16 cellular contexts compared by ENCODE assay signal in genomic region chr4:147633643-147634042, GRCh38. TPM values are rescaled to one million over a fixed set of nuclear protein-coding genes. Genes with fewer than 3 reads are reported as not detected.
DNase-seq lines count a peak whose midpoint lies in the region; ATAC-seq and TF ChIP-seq lines count a peak whose summit lies in the region.
"Had no signal": no experiment of that assay in that cellular context is flagged by ENCODE, and none has a peak within 500 bp of the region (broad histone marks: within the 10 kb centered on the region; RNA-seq: fewer than 3 reads in every experiment).

No MANE protein-coding gene starts in this region.

- H2AFZ ChIP-seq in SK-N-SH (ENCODE audit: low read depth) (no peak overlapping the region), smooth muscle cell (ENCODE audit: low read depth) (no peak overlapping the region)
- H2AFZ ChIP-seq: GM23338 had no signal

- H3K27ac ChIP-seq in SK-N-SH (ENCODE audit: low read depth in 2 of 2, low read length in 1 of 2), result peak overlapping the region; percentile 30 to 69; a peak in 2 of 4 replicates
- peak overlapping the region; percentile 22 for H3K27ac ChIP-seq in smooth muscle cell (ENCODE audit: low read depth)

- ATAC-seq in mucosa of descending colon (no peak), Right ventricle myocardium inferior (no peak)
- ATAC-seq: GM23338, HCT116 had no signal

- H3K9ac ChIP-seq in SK-N-SH, result no peak overlapping the region
- no peak overlapping the region for H3K9ac ChIP-seq in smooth muscle cell (ENCODE audit: low read depth)

- H3K4me2 ChIP-seq in SK-N-SH (no peak overlapping the region), smooth muscle cell (no peak overlapping the region)
- H3K4me2 ChIP-seq: GM23338 had no signal

- WGBS in SK-N-SH (ENCODE audit: low lambda C conversion rate), result 82% methylated on average over 1 of the region's 1 CpG
- WGBS in smooth muscle cell (ENCODE audit: low lambda C conversion rate), result 93% methylated on average over 1 of the region's 1 CpG

- H3K4me1 ChIP-seq in SK-N-SH (ENCODE audit: control insufficient read depth in 1 of 2, insufficient read depth in 2 of 2, low read depth in 1 of 2, low read length in 1 of 2), result peaks cover 0 to 7% of the 10 kb centered on the region in 2 experiments; a peak in 2 of 4 replicates
- no peaks in the 10 kb centered on the region for H3K4me1 ChIP-seq in smooth muscle cell (ENCODE audit: low read depth)
- H3K4me1 ChIP-seq in mucosa of descending colon (ENCODE audit: low read depth), result no peaks in the 10 kb centered on the region

- H3K9me3 ChIP-seq in SK-N-SH, result 0 out of 2 replicates have a peak, but pooled peaks cover 4% of the 10 kb centered on the region
- H3K9me3 ChIP-seq in smooth muscle cell (replicated peaks; ENCODE audit: low read depth), result no peaks in the 10 kb centered on the region
- no peaks in the 10 kb centered on the region for H3K9me3 ChIP-seq in mucosa of descending colon

- H3K27me3 ChIP-seq in SK-N-SH (ENCODE audit: insufficient read depth) (no peaks in the 10 kb centered on the region), smooth muscle cell (ENCODE audit: low read depth) (no peaks in the 10 kb centered on the region)

- TF ChIP-seq CTCF in SK-N-SH (IDR thresholded peaks at IDR 0.05), result no peak
- TF ChIP-seq CTCF in smooth muscle cell (IDR thresholded peaks at IDR 0.05; ENCODE audit: borderline replicate concordance, insufficient read depth, poor library complexity, severe bottlenecking), result no peak
- no peak for TF ChIP-seq CTCF in mucosa of descending colon (IDR thresholded peaks at IDR 0.05)

- TF ChIP-seq EP300 in SK-N-SH (IDR thresholded peaks at IDR 0.05; ENCODE audit: borderline replicate concordance in 1 of 2, low read depth in 1 of 2, low read length in 1 of 2), result no peak

- intact Hi-C loops in mucosa of descending colon (cut with DNase I, micrococcal nuclease) (no loop called here), Right ventricle myocardium inferior (cut with DNase I) (no loop called here)

- H3K79me2 ChIP-seq in SK-N-SH (ENCODE audit: insufficient read depth), result no peaks in the 10 kb centered on the region; the same call in none of the 2 replicates
- no peaks in the 10 kb centered on the region for H3K79me2 ChIP-seq in smooth muscle cell (ENCODE audit: low read depth)

- H4K20me1 ChIP-seq in SK-N-SH (ENCODE audit: insufficient read depth) (no peaks in the 10 kb centered on the region), smooth muscle cell (ENCODE audit: low read depth) (peaks cover 3% of the 10 kb centered on the region)

- DNase-seq in SK-N-SH (no peak), amniotic epithelial cell (ENCODE audit: low read depth) (peak; percentile 55), smooth muscle cell (lab: John Stamatoyannopoulos, UW; ENCODE audit: unreplicated experiment) (no peak), erythroblast (lab: John Stamatoyannopoulos, UW) (no peak), mucosa of descending colon (no peak), Right ventricle myocardium inferior (ENCODE audit: missing footprints) (no peak)
- DNase-seq: C1 segment of cervical spinal cord; Calu3; CD4-positive, alpha-beta memory T cell; COR-L47; DMS53; DMS79 treated with DMSO at 0.1 percent for 48 hours; GF-D8; H9 had no signal

- CTCF ChIA-PET in SK-N-SH (lab: Yijun Ruan, JAX), result interaction anchor here (1.2 to 1.6 kb wide), 3 partner anchors 16 to 236 kb away, joined by 3 to 5 read pairs (median 4); partner anchors contain the start of gene TMEM184C

- H3K9me2 ChIP-seq in SK-N-SH, result no peaks in the 10 kb centered on the region

- no peak for TF ChIP-seq POLR2A in erythroblast (IDR thresholded peaks at IDR 0.05; ENCODE audit: low read length)

- no peak for TF ChIP-seq RAD21 in SK-N-SH (IDR thresholded peaks at IDR 0.05; ENCODE audit: low read length)

- H3F3A ChIP-seq in SK-N-SH (replicated peaks; ENCODE audit: insufficient read depth) (peaks cover 26% of the 10 kb centered on the region), smooth muscle cell (ENCODE audit: low read depth) (no peaks in the 10 kb centered on the region)

- POLR2A ChIA-PET in SK-N-SH (lab: Yijun Ruan, JAX), result no interaction called here

- peaks cover 86 to 94% of the 10 kb centered on the region in 2 experiments for H3K36me3 ChIP-seq in SK-N-SH (replicated peaks in 1 of 2; ENCODE audit: control insufficient read depth in 1 of 2, insufficient read depth in 2 of 2, low read length in 1 of 2)
- H3K36me3 ChIP-seq in smooth muscle cell (ENCODE audit: low read depth), result peaks cover 48% of the 10 kb centered on the region
- no peaks in the 10 kb centered on the region for H3K36me3 ChIP-seq in mucosa of descending colon (ENCODE audit: low read depth)

- H3K4me3 ChIP-seq in SK-N-SH (ENCODE audit: low read depth in 2 of 2, low read length in 1 of 2) (no peak overlapping the region), smooth muscle cell (no peak overlapping the region), mucosa of descending colon (no peak overlapping the region)
- H3K4me3 ChIP-seq: GM23338 had no signal

TF ChIP-seq in SK-N-SH, 30 proteins besides CTCF, POLR2A, EP300 and RAD21:
- TF ChIP-seq GATA2 (CRISPR knock-in tag; IDR thresholded peaks at IDR 0.05) (no peak), REST (IDR thresholded peaks at IDR 0.05; ENCODE audit: low read depth, low read length) (no peak), NRF1 (IDR thresholded peaks at IDR 0.05; ENCODE audit: low read depth, low read length) (no peak), NFIC (IDR thresholded peaks at IDR 0.05; ENCODE audit: borderline replicate concordance) (no peak), GABPA (IDR thresholded peaks at IDR 0.05; ENCODE audit: low read depth) (no peak), SIN3A (IDR thresholded peaks at IDR 0.05; ENCODE audit: borderline replicate concordance, low read depth, low read length) (no peak), USF2 (IDR thresholded peaks at IDR 0.05; ENCODE audit: borderline replicate concordance, low read depth, low read length) (no peak), EZH2phosphoT487 (IDR thresholded peaks at IDR 0.05; ENCODE audit: borderline replicate concordance, low read depth) (no peak), RCOR1 (IDR thresholded peaks at IDR 0.05; ENCODE audit: low read length) (no peak), SMC3 (IDR thresholded peaks at IDR 0.05; ENCODE audit: low read depth, low read length) (no peak), MEF2A (IDR thresholded peaks at IDR 0.05; ENCODE audit: borderline replicate concordance, low read depth) (no peak), PBX3 (IDR thresholded peaks at IDR 0.05) (no peak), MXI1 (IDR thresholded peaks at IDR 0.05; ENCODE audit: low read depth, low read length) (no peak)

RNA-seq across cellular contexts. Expression of gene TMEM184C, which starts 16.4 kb away (rescaled TPM):
- 17.5 and 22.8 TPM in 2 replicates for polyA plus RNA-seq in SK-N-SH (2012; rRNA removed)
- polyA plus RNA-seq in SK-N-SH (2012; cell fraction: cytosol; rRNA removed), result 19.3 and 22.1 TPM in 2 replicates
- polyA plus RNA-seq in SK-N-SH (2012; cell fraction: nucleus; rRNA removed), result 13.5 and 18.7 TPM in 2 replicates
- total RNA-seq in smooth muscle cell, result 33.2 and 40.4 TPM in 2 replicates
- 17.2 and 21.6 TPM in 2 replicates for polyA plus RNA-seq in smooth muscle cell
- total RNA-seq in mucosa of descending colon, result 10 to 100 TPM; 37.5 to 43.3 (median 37.7) TPM
- total RNA-seq in Right ventricle myocardium inferior, result 26.4 TPM

RNA-seq across cellular contexts. Expression of gene PRMT9, which starts 50.3 kb away (rescaled TPM):
- polyA plus RNA-seq in SK-N-SH (2012; rRNA removed), result 3.9 and 5.1 TPM in 2 replicates
- polyA plus RNA-seq in SK-N-SH (2012; cell fraction: cytosol; rRNA removed), result 4.9 and 5.1 TPM in 2 replicates
- 6.1 and 13.5 TPM in 2 replicates for polyA plus RNA-seq in SK-N-SH (2012; cell fraction: nucleus; rRNA removed)
- 6.4 and 10.6 TPM in 2 replicates for total RNA-seq in smooth muscle cell
- 4.9 and 5.5 TPM in 2 replicates for polyA plus RNA-seq in smooth muscle cell
- total RNA-seq in mucosa of descending colon, result 1 to 10 TPM; 7.1 to 7.6 (median 7.6) TPM
- total RNA-seq in Right ventricle myocardium inferior, result 4.2 TPM
